ENCODE assay signal across 27 cellular contexts in the genomic region with DNA sequence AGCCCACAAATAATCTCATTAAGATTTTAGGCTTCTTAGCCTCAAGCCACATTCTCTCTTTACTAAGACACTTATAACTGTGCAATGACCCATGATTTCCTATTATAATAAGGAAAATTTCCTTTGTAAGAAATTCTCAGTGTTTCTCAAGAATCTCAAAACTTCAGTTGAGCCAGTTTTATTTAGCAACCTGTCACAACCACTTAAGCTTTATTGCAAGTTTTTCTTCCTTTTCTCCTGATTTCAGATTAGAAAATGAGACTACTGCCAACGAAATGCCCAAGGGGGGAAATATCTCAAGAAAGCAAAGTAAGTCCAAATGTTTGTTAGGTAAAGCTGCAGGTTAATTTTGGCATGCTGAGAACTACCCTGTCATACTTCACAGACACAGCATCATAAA.
A peak's percentile ranks its signal among the peaks of the same experiment; 100 is the strongest.
DNase-seq lines count a peak whose midpoint lies in the region; ATAC-seq and TF ChIP-seq lines count a peak whose summit lies in the region.
"Had no signal": no experiment of that assay in that cellular context is flagged by ENCODE, and none has a peak within 500 bp of the region (broad histone marks: within the 10 kb centered on the region; RNA-seq: fewer than 3 reads in every experiment).

No MANE protein-coding gene starts in this region.

- no peak for TF ChIP-seq EP300 in SK-N-SH (IDR thresholded peaks at IDR 0.05; ENCODE audit: borderline replicate concordance in 1 of 2, low read depth in 1 of 2, low read length in 1 of 2)

- no peaks in the 10 kb centered on the region for H3F3A ChIP-seq in SK-N-SH (replicated peaks; ENCODE audit: insufficient read depth)

- H3K4me1 Mint-ChIP-seq in mesothelial cell of epicardium: peaks cover 92% of the 10 kb centered on the region
- H3K4me1 Mint-ChIP-seq: activated CD4-positive, alpha-beta T cell treated with anti-CD3 and anti-CD28 coated beads for 36 hours had no signal

- no peaks in the 10 kb centered on the region for H4K20me1 ChIP-seq in SK-N-SH (ENCODE audit: insufficient read depth)

- peaks cover 8 to 9% of the 10 kb centered on the region in 2 experiments for H3K36me3 ChIP-seq in SK-N-SH (replicated peaks in 1 of 2; ENCODE audit: control insufficient read depth in 1 of 2, insufficient read depth in 2 of 2, low read length in 1 of 2)
- H3K36me3 ChIP-seq: thoracic aorta had no signal

- intact Hi-C loops in posterior vena cava (cut with DNase I): loop anchor here in 1 of 2 donors (10.0 kb wide), 1 partner anchor 48 kb away; no protein-coding TSS in a partner anchor

- in situ Hi-C loops in KBM-7 (cut with MboI; ENCODE audit: low pct_unique_long_range_greater_than_20kb, low sequenced_read_pairs): no loop called here

- POLR2A ChIA-PET in SK-N-SH (lab: Yijun Ruan, JAX): no interaction called here

- no peaks in the 10 kb centered on the region for H3K36me3 Mint-ChIP-seq in mesothelial cell of epicardium

- no peaks in the 10 kb centered on the region for H3K9me3 Mint-ChIP-seq in mesothelial cell of epicardium
- H3K9me3 Mint-ChIP-seq: dendritic cell treated with granulocyte-macrophage colony-stimulating factor and Interleukin-4, amounts not matched to agents 40 ng/mL and 50 ng/mL, for 4 days; natural killer cell treated with Interleukin-12 subunit alpha and Interleukin-12 subunit beta and Interleukin-15 and Interleukin-18, amount 100 ng/mL, for 72 hours had no signal

- H3K4me3 Mint-ChIP-seq in mesothelial cell of epicardium: no peak overlapping the region
- H3K4me3 Mint-ChIP-seq: activated CD4-positive, alpha-beta T cell treated with anti-CD3 and anti-CD28 coated beads for 36 hours; dendritic cell treated with granulocyte-macrophage colony-stimulating factor and Interleukin-4, amounts not matched to agents 40 ng/mL and 50 ng/mL, for 4 days; natural killer cell treated with Interleukin-12 subunit alpha and Interleukin-12 subunit beta and Interleukin-15 and Interleukin-18, amount 100 ng/mL, for 72 hours; T-helper 17 cell had no signal

- 49% methylated on average over 1 of the region's 1 CpG for WGBS in SK-N-SH (ENCODE audit: low lambda C conversion rate)

- DNase-seq in SIG-M5 treated with dmso at 0.1 percent for 504 hours (lab: John Stamatoyannopoulos, UW; ENCODE audit: unreplicated experiment) (peak; percentile 94), SIG-M5 (lab: John Stamatoyannopoulos, UW) (no peak), SK-N-SH (no peak), mesothelial cell of epicardium (ENCODE audit: low spot score in 2 of 2, unreplicated experiment in 2 of 2) (no peak), KBM-7 (no peak), posterior vena cava (ENCODE audit: low spot score) (no peak), kidney glomerular epithelial cell (lab: John Stamatoyannopoulos, UW) (no peak)
- DNase-seq: activated CD4-positive, alpha-beta T cell treated with anti-CD3 and anti-CD28 coated beads for 36 hours; activated naive CD4-positive, alpha-beta T cell treated with Interleukin-2 at 50 U/mL for 16 hours; activated T-cell treated with anti-CD3 and anti-CD28 coated beads, Interleukin-2, amount 50 U/mL, for 48 hours; Caco-2; DMS79; NCI-H1105 treated with DMSO at 0.1 percent for 48 hours; NCI-H2081 treated with DMSO at 0.1 percent for 48 hours; NCI-H82; SJCRH30; stimulated activated CD4-positive, alpha-beta T cell treated with anti-CD3 and anti-CD28 coated beads, Interleukin-15, amount 100 ng/mL, for 24 hours; stimulated activated naive CD8-positive, alpha-beta T cell treated with anti-CD3 and anti-CD28 coated beads, Interleukin-15, Interleukin-2, amounts not matched to agents 100 U/mL and 50 U/mL, for 24 hours; T-helper 17 cell had no signal

- H3K9ac ChIP-seq in SK-N-SH: no peak overlapping the region

- TF ChIP-seq RAD21 in SK-N-SH (IDR thresholded peaks at IDR 0.05; ENCODE audit: low read length): no peak

- peak overlapping the region; percentile 92 for H3K27ac Mint-ChIP-seq in mesothelial cell of epicardium
- H3K27ac Mint-ChIP-seq: activated CD4-positive, alpha-beta T cell treated with anti-CD3 and anti-CD28 coated beads for 36 hours; dendritic cell treated with granulocyte-macrophage colony-stimulating factor and Interleukin-4, amounts not matched to agents 40 ng/mL and 50 ng/mL, for 4 days; natural killer cell treated with Interleukin-12 subunit alpha and Interleukin-12 subunit beta and Interleukin-15 and Interleukin-18, amount 100 ng/mL, for 72 hours; progenitor cell of endocrine pancreas; T-helper 17 cell had no signal

- no peak overlapping the region for H3K4me2 ChIP-seq in SK-N-SH

- ATAC-seq in GM18498 (IDR thresholded peaks at IDR 0.05; ENCODE audit: unreplicated experiment): no peak
- ATAC-seq: activated CD4-positive, alpha-beta T cell treated with anti-CD3 and anti-CD28 coated beads for 36 hours; HepG2; natural killer cell treated with Interleukin-12 subunit alpha and Interleukin-12 subunit beta and Interleukin-15 and Interleukin-18, amount 100 ng/mL, for 72 hours; Panc1; stimulated activated naive CD8-positive, alpha-beta T cell treated with anti-CD3 and anti-CD28 coated beads, Interleukin-15, Interleukin-2, amounts not matched to agents 100 U/mL and 50 U/mL, for 24 hours; T-helper 17 cell had no signal

- no peak overlapping the region for H2AFZ ChIP-seq in SK-N-SH (ENCODE audit: low read depth)

- H3K4me3 ChIP-seq in SK-N-SH (ENCODE audit: low read depth in 2 of 2, low read length in 1 of 2): no peak overlapping the region
- H3K4me3 ChIP-seq: SJCRH30, thoracic aorta had no signal

- no peaks in the 10 kb centered on the region for H3K27me3 Mint-ChIP-seq in mesothelial cell of epicardium (ENCODE audit: low read depth)
- H3K27me3 Mint-ChIP-seq: activated CD4-positive, alpha-beta T cell treated with anti-CD3 and anti-CD28 coated beads for 36 hours; natural killer cell treated with Interleukin-12 subunit alpha and Interleukin-12 subunit beta and Interleukin-15 and Interleukin-18, amount 100 ng/mL, for 72 hours; T-helper 17 cell had no signal

- no peak for TF ChIP-seq CTCF in SK-N-SH (IDR thresholded peaks at IDR 0.05)
- TF ChIP-seq CTCF in mesothelial cell of epicardium (IDR thresholded peaks at IDR 0.05; ENCODE audit: unreplicated experiment): no peak

- no peaks in the 10 kb centered on the region for H3K9me2 ChIP-seq in SK-N-SH

- CTCF ChIA-PET in SK-N-SH (lab: Yijun Ruan, JAX): interaction anchor here (0.7 kb wide), 1 partner anchor 188 kb away, joined by 3 read pairs; no protein-coding TSS in a partner anchor

- H3K9me3 ChIP-seq in SK-N-SH: no peaks in the 10 kb centered on the region
- H3K9me3 ChIP-seq: Caco-2, SJCRH30, thoracic aorta had no signal

- H3K27ac ChIP-seq in SK-N-SH (ENCODE audit: low read depth in 2 of 2, low read length in 1 of 2): peak overlapping the region; percentile 7 to 66; a peak in 3 of 4 replicates
- H3K27ac ChIP-seq: 22Rv1, SJCRH30 had no signal

- H3K4me1 ChIP-seq in SK-N-SH (ENCODE audit: control insufficient read depth in 1 of 2, insufficient read depth in 2 of 2, low read depth in 1 of 2, low read length in 1 of 2): peaks cover 30 to 40% of the 10 kb centered on the region in 2 experiments

- no peaks in the 10 kb centered on the region for H3K79me2 ChIP-seq in SK-N-SH (ENCODE audit: insufficient read depth)

- no peaks in the 10 kb centered on the region for H3K27me3 ChIP-seq in SK-N-SH (ENCODE audit: insufficient read depth)
- H3K27me3 ChIP-seq: SJCRH30 had no signal

TF ChIP-seq in SK-N-SH, 30 proteins besides CTCF, POLR2A, EP300 and RAD21 (continues in another document):
- TF ChIP-seq FOSL2 (IDR thresholded peaks at IDR 0.05; ENCODE audit: borderline replicate concordance, low read depth): no peak
- no peak for TF ChIP-seq SIN3A (IDR thresholded peaks at IDR 0.05; ENCODE audit: borderline replicate concordance, low read depth, low read length)
- TF ChIP-seq TAF1 (IDR thresholded peaks at IDR 0.05; ENCODE audit: borderline replicate concordance, low read depth, low read length): no peak
- no peak for TF ChIP-seq ELF1 (IDR thresholded peaks at IDR 0.05)
- 0 out of 2 replicates have a peak, but pooled peaks have one; percentile 11 for TF ChIP-seq JUND (IDR thresholded peaks at IDR 0.05)
- no peak for TF ChIP-seq RXRA (IDR thresholded peaks at IDR 0.05; ENCODE audit: borderline replicate concordance, low read depth)
- TF ChIP-seq, protein P1, sequence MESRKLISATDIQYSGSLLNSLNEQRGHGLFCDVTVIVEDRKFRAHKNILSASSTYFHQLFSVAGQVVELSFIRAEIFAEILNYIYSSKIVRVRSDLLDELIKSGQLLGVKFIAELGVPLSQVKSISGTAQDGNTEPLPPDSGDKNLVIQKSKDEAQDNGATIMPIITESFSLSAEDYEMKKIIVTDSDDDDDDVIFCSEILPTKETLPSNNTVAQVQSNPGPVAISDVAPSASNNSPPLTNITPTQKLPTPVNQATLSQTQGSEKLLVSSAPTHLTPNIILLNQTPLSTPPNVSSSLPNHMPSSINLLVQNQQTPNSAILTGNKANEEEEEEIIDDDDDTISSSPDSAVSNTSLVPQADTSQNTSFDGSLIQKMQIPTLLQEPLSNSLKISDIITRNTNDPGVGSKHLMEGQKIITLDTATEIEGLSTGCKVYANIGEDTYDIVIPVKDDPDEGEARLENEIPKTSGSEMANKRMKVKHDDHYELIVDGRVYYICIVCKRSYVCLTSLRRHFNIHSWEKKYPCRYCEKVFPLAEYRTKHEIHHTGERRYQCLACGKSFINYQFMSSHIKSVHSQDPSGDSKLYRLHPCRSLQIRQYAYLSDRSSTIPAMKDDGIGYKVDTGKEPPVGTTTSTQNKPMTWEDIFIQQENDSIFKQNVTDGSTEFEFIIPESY (IDR thresholded peaks at IDR 0.05; ENCODE audit: borderline replicate concordance, low read depth): no peak
- no peak for TF ChIP-seq POLR2AphosphoS5 (IDR thresholded peaks at IDR 0.05; ENCODE audit: low read depth, low read length)
- TF ChIP-seq, protein P2, sequence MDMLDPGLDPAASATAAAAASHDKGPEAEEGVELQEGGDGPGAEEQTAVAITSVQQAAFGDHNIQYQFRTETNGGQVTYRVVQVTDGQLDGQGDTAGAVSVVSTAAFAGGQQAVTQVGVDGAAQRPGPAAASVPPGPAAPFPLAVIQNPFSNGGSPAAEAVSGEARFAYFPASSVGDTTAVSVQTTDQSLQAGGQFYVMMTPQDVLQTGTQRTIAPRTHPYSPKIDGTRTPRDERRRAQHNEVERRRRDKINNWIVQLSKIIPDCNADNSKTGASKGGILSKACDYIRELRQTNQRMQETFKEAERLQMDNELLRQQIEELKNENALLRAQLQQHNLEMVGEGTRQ (IDR thresholded peaks at IDR 0.05; ENCODE audit: borderline replicate concordance, low read depth, low read length): no peak
- TF ChIP-seq TCF12 (IDR thresholded peaks at IDR 0.05): peak; percentile 42; the same call in 1 of the 2 replicates
- no peak for TF ChIP-seq YY1 (IDR thresholded peaks at IDR 0.05; ENCODE audit: low read depth)
- no peak for TF ChIP-seq TEAD4 (IDR thresholded peaks at IDR 0.05; ENCODE audit: borderline replicate concordance, insufficient read depth)
